ENCODE assay signal across 1 cellular context in the genomic region with DNA sequence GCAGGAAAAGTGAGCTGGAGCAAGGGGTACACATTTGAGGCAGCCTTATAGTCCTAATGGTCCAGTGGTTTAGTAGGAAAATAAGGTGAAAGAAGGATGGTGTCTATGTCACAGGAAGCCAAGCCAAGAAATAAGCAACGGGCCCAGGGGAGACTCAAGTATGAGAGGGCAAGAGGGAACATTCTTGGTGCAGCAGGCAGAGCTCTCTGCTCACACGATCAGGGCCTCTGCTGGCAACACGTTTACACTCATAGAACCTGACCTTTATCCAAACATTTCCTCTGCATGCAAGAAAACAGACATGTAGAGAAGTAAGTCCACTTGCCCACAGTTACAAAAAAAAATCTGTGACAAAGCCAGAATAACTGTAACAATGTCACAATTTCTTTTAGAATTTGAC.
TF ChIP-seq lines count a peak whose summit lies in the region.

No MANE protein-coding gene starts in this region.

TF ChIP-seq in IMR-90, 13 proteins besides CTCF, POLR2A, EP300 and RAD21:
- TF ChIP-seq MAZ (IDR thresholded peaks at IDR 0.05; ENCODE audit: borderline replicate concordance, low read depth, low read length) (no peak), NFE2L2 (IDR thresholded peaks at IDR 0.05; ENCODE audit: low read depth, low read length) (no peak), RCOR1 (IDR thresholded peaks at IDR 0.05; ENCODE audit: insufficient replicate concordance, low read length) (no peak), USF2 (IDR thresholded peaks at IDR 0.05; ENCODE audit: low read depth, low read length) (no peak), FOS (IDR thresholded peaks at IDR 0.05; ENCODE audit: low read depth, low read length) (no peak), MAFK (IDR thresholded peaks at IDR 0.05; ENCODE audit: low read depth, low read length) (no peak), CHD1 (IDR thresholded peaks at IDR 0.05; ENCODE audit: low read depth, low read length) (no peak), RFX5 (IDR thresholded peaks at IDR 0.05; ENCODE audit: low read depth, low read length) (no peak), CEBPB (IDR thresholded peaks at IDR 0.05; ENCODE audit: low read depth, low read length) (no peak), BHLHE40 (IDR thresholded peaks at IDR 0.05; ENCODE audit: low read depth, low read length) (no peak), MXI1 (IDR thresholded peaks at IDR 0.05; ENCODE audit: borderline replicate concordance, low read depth, low read length) (no peak)
